16 cellular contexts compared by ENCODE assay signal in the genomic region with DNA sequence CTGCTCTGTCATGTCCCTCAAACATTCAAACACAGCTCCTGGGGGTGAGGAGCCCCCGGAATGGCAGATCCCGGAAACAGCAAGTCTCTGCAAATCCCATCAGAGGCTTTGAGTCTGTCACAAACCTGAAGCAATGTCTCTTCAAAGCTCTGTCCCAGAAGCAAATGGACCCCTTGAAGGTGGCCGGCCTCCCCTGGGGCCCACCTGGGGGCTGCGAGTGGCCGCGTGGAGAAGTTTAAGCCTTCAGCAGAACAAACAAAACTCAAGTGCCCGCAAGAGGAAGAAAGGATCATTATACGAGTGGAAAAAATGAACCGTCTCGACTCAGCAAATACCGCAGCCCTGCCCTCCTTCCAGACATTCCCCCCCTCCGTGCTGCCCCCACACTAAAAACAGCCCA. TPM values are rescaled to one million over a fixed set of nuclear protein-coding genes. Genes with fewer than 3 reads are reported as not detected.
A peak's percentile ranks its signal among the peaks of the same experiment; 100 is the strongest.
DNase-seq lines count a peak whose midpoint lies in the region; ATAC-seq and TF ChIP-seq lines count a peak whose summit lies in the region.
"Had no signal": no experiment of that assay in that cellular context is flagged by ENCODE, and none has a peak within 500 bp of the region (broad histone marks: within the 10 kb centered on the region; RNA-seq: fewer than 3 reads in every experiment).

No MANE protein-coding gene starts in this region.

- H3K79me2 ChIP-seq in neural progenitor cell (ENCODE audit: low read depth), result no peaks in the 10 kb centered on the region

- peaks cover 65% of the 10 kb centered on the region for H3K4me1 Mint-ChIP-seq in neural progenitor cell
- H3K4me1 Mint-ChIP-seq: CD4-positive, CD25-positive, alpha-beta regulatory T cell had no signal

- H3F3A ChIP-seq in neural progenitor cell (ENCODE audit: low read depth), result peaks cover 32% of the 10 kb centered on the region

- H4K20me1 ChIP-seq in neural progenitor cell (ENCODE audit: low read depth), result no peaks in the 10 kb centered on the region

- TF ChIP-seq CTCF in ascending aorta (IDR thresholded peaks at IDR 0.05) (no peak), coronary artery (IDR thresholded peaks at IDR 0.05) (no peak), neural progenitor cell (IDR thresholded peaks at IDR 0.05) (no peak), tibial artery (IDR thresholded peaks at IDR 0.05) (no peak)

- H3K9me3 ChIP-seq in ascending aorta, result no peaks in the 10 kb centered on the region
- no peaks in the 10 kb centered on the region for H3K9me3 ChIP-seq in neural progenitor cell (ENCODE audit: low read depth)
- H3K9me3 ChIP-seq in tibial artery, result no peaks in the 10 kb centered on the region
- H3K9me3 ChIP-seq: BLaER1 treated with 17β-estradiol and CSF1 and Interleukin-3, amounts not matched to agents 10 nM and 100 nM had no signal

- H3K4me2 ChIP-seq in neural progenitor cell, result peak overlapping the region; percentile 24
- H3K4me2 ChIP-seq: BLaER1 treated with 17β-estradiol and CSF1 and Interleukin-3, amounts not matched to agents 10 nM and 100 nM had no signal

- no peaks in the 10 kb centered on the region for H3K36me3 ChIP-seq in ascending aorta
- H3K36me3 ChIP-seq in neural progenitor cell, result no peaks in the 10 kb centered on the region
- no peaks in the 10 kb centered on the region for H3K36me3 ChIP-seq in tibial artery
- H3K36me3 ChIP-seq: BLaER1 treated with 17β-estradiol and CSF1 and Interleukin-3, amounts not matched to agents 10 nM and 100 nM had no signal

- H3K4me1 ChIP-seq in ascending aorta (peaks cover 49 to 95% of the 10 kb centered on the region in 2 donors), neural progenitor cell (peaks cover 74% of the 10 kb centered on the region), tibial artery (peaks cover 6 to 100% (median 90%) of the 10 kb centered on the region in 4 donors)
- H3K4me1 ChIP-seq: BLaER1 treated with 17β-estradiol and CSF1 and Interleukin-3, amounts not matched to agents 10 nM and 100 nM had no signal

- H2AFZ ChIP-seq in neural progenitor cell (replicated peaks), result no peak overlapping the region

- no peaks in the 10 kb centered on the region for H3K27me3 ChIP-seq in ascending aorta
- H3K27me3 ChIP-seq in neural progenitor cell, result no peaks in the 10 kb centered on the region
- no peaks in the 10 kb centered on the region for H3K27me3 ChIP-seq in tibial artery
- H3K27me3 ChIP-seq: BLaER1 treated with 17β-estradiol and CSF1 and Interleukin-3, amounts not matched to agents 10 nM and 100 nM had no signal

- H3K36me3 Mint-ChIP-seq in neural progenitor cell, result no peaks in the 10 kb centered on the region
- H3K36me3 Mint-ChIP-seq: CD4-positive, CD25-positive, alpha-beta regulatory T cell had no signal

- no peaks in the 10 kb centered on the region for H3K9me3 Mint-ChIP-seq in neural progenitor cell
- H3K9me3 Mint-ChIP-seq: CD4-positive, CD25-positive, alpha-beta regulatory T cell; H9 had no signal

- no peak overlapping the region for H3K4me3 Mint-ChIP-seq in neural progenitor cell
- H3K4me3 Mint-ChIP-seq: CD4-positive, CD25-positive, alpha-beta regulatory T cell; H9 had no signal

- peak overlapping the region; percentile 86 to 91 for H3K27ac ChIP-seq in ascending aorta
- H3K27ac ChIP-seq in coronary artery, result peak overlapping the region; percentile 90 to 91
- peak overlapping the region; percentile 1 for H3K27ac ChIP-seq in neural progenitor cell
- H3K27ac ChIP-seq in tibial artery, result peak overlapping the region; percentile 90
- H3K27ac ChIP-seq: BLaER1 treated with 17β-estradiol and CSF1 and Interleukin-3, amounts not matched to agents 10 nM and 100 nM had no signal

- H3K27me3 Mint-ChIP-seq in neural progenitor cell (ENCODE audit: insufficient read depth, low read depth), result peaks cover 4% of the 10 kb centered on the region
- H3K27me3 Mint-ChIP-seq: CD4-positive, CD25-positive, alpha-beta regulatory T cell had no signal

- ATAC-seq in HG02852 (IDR thresholded peaks at IDR 0.05; ENCODE audit: unreplicated experiment), result no peak
- ATAC-seq in GM21825 (IDR thresholded peaks at IDR 0.05; ENCODE audit: unreplicated experiment), result no peak

- H3K4me3 ChIP-seq in ascending aorta (no peak overlapping the region), coronary artery (no peak overlapping the region), neural progenitor cell (no peak overlapping the region), tibial artery (no peak overlapping the region)
- H3K4me3 ChIP-seq: BLaER1 treated with 17β-estradiol and CSF1 and Interleukin-3, amounts not matched to agents 10 nM and 100 nM had no signal

- peak overlapping the region; percentile 50 for H3K27ac Mint-ChIP-seq in neural progenitor cell
- H3K27ac Mint-ChIP-seq: CD4-positive, CD25-positive, alpha-beta regulatory T cell; H9 had no signal

- H3K9ac ChIP-seq in neural progenitor cell, result no peak overlapping the region
- H3K9ac ChIP-seq: BLaER1 treated with 17β-estradiol and CSF1 and Interleukin-3, amounts not matched to agents 10 nM and 100 nM had no signal

- intact Hi-C loops in ascending aorta (cut with DNase I) (no loop called here), tibial artery (cut with DNase I; ENCODE audit: low total_unique reads) (loop anchor here (5.0 kb wide), 1 partner anchor 50 kb away; no protein-coding TSS in a partner anchor)

- no peak for DNase-seq in ascending aorta (ENCODE audit: low spot score in 2 of 2)
- DNase-seq in coronary artery (ENCODE audit: low spot score), result no peak
- no peak for DNase-seq in neural progenitor cell (ENCODE audit: low spot score)
- DNase-seq in tibial artery, result no peak
- DNase-seq in GM03348 (ENCODE audit: low spot score), result no peak
- no peak for DNase-seq in SIG-M5 (lab: John Stamatoyannopoulos, UW)
- DNase-seq: ACHN; CD4-positive, CD25-positive, alpha-beta regulatory T cell; DMS53; GF-D8; GOT3; H9 had no signal

RNA-seq across cellular contexts. Expression of a gene that starts 53.3 kb away (rescaled TPM):
- total RNA-seq in ascending aorta, result 84.2 TPM
- 1.9 and 2.0 TPM in 2 replicates for total RNA-seq in neural progenitor cell (ENCODE audit: low replicate concordance)
- total RNA-seq: HT1080 had no signal

Comparison
In these comparisons a context has a peak if more than half of its experiments do, and no peak if none do; other contexts are left out.
1. H3K27ac ChIP-seq: peak in every context shown above with its lines; median percentile 90 in coronary artery; 90 in tibial artery; 88 in ascending aorta; 1 in neural progenitor cell.
2. RNA of a gene that starts 53.3 kb away (total RNA-seq): 84.2 TPM in ascending aorta (single experiment); 1.9 to 2.0 TPM in neural progenitor cell; every median in the first group is over 10 times any median in the second.